Comparison of ENCODE assay signal across 9 cellular contexts in genomic region chr19:29259153-29259552, GRCh38. TPM values are rescaled to one million over a fixed set of nuclear protein-coding genes. Genes with fewer than 3 reads are reported as not detected.
DNase-seq lines count a peak whose midpoint lies in the region; ATAC-seq and TF ChIP-seq lines count a peak whose summit lies in the region.
"Had no signal": no experiment of that assay in that cellular context is flagged by ENCODE, and none has a peak within 500 bp of the region (broad histone marks: within the 10 kb centered on the region; RNA-seq: fewer than 3 reads in every experiment).

No MANE protein-coding gene starts in this region.

- no peaks in the 10 kb centered on the region for H3K9me3 Mint-ChIP-seq in osteocyte (ENCODE audit: unreplicated experiment)

- H3K27me3 Mint-ChIP-seq in osteocyte (ENCODE audit: unreplicated experiment) = no peaks in the 10 kb centered on the region

- intact Hi-C loops in posterior vena cava (cut with DNase I) = no loop called here

- H3K27ac Mint-ChIP-seq in osteocyte (ENCODE audit: unreplicated experiment) = no peak overlapping the region

- ATAC-seq in GM19023 (IDR thresholded peaks at IDR 0.05; ENCODE audit: unreplicated experiment) = no peak
- ATAC-seq: pancreas had no signal

- no peaks in the 10 kb centered on the region for H3K36me3 Mint-ChIP-seq in osteocyte (ENCODE audit: unreplicated experiment)

- in situ Hi-C loops in astrocyte of the cerebellum (cut with HindIII; ENCODE audit: low sequenced_read_pairs) = no loop called here

- no peak overlapping the region for H3K4me3 ChIP-seq in LNCaP clone FGC (ENCODE audit: low read depth, low read length)
- H3K4me3 ChIP-seq in astrocyte of the cerebellum (ENCODE audit: low read depth, low read length) = no peak overlapping the region
- H3K4me3 ChIP-seq: pancreas had no signal

- DNase-seq in NCI-H2171 treated with DMSO at 0.1 percent for 48 hours (lab: John Stamatoyannopoulos, UW) = peak; percentile 60
- DNase-seq in NCI-H2171 (lab: John Stamatoyannopoulos, UW) = no peak
- DNase-seq in LNCaP clone FGC (ENCODE audit: low read depth) = no peak
- DNase-seq in astrocyte of the cerebellum (ENCODE audit: low read depth) = no peak
- no peak for DNase-seq in osteocyte (ENCODE audit: extremely low spot score, unreplicated experiment)
- no peak for DNase-seq in HCEC 1CT
- no peak for DNase-seq in posterior vena cava (ENCODE audit: low spot score)
- DNase-seq: pancreas had no signal

- TF ChIP-seq CTCF in LNCaP clone FGC (IDR thresholded peaks at IDR 0.05; ENCODE audit: control insufficient read depth, extremely low read depth, insufficient read depth) (peak; percentile 27), astrocyte of the cerebellum (IDR thresholded peaks at IDR 0.05; ENCODE audit: low read depth, low read length, missing control alignments) (peak; percentile 16), osteocyte (IDR thresholded peaks at IDR 0.05) (peak; percentile 19)

- H3K4me3 Mint-ChIP-seq in osteocyte (ENCODE audit: unreplicated experiment) = no peak overlapping the region

- no peaks in the 10 kb centered on the region for H3K4me1 Mint-ChIP-seq in osteocyte (ENCODE audit: unreplicated experiment)

RNA-seq across cellular contexts. Expression of gene UQCRFS1, which starts 46.2 kb away (rescaled TPM):
- 25.4 and 25.6 TPM in 2 replicates for total RNA-seq in osteocyte
- total RNA-seq in posterior vena cava = 10 to 100 TPM; 22.3 to 22.6 TPM
